Comparison of ENCODE assay signal across 26 cellular contexts in genomic region chr17:7512824-7513540, GRCh38. TPM values are rescaled to one million over a fixed set of nuclear protein-coding genes. Genes with fewer than 3 reads are reported as not detected.
"Had no signal": no experiment of that assay in that cellular context is flagged by ENCODE, and none has a peak within 500 bp of the region (broad histone marks: within the 10 kb centered on the region; RNA-seq: fewer than 3 reads in every experiment).

No MANE protein-coding gene starts in this region.

- H3K27ac Mint-ChIP-seq: activated CD4-positive, alpha-beta T cell treated with anti-CD3 and anti-CD28 coated beads, Interleukin-2, amount 10 ng/mL, durations not matched to agents 24 days and 14 days; activated CD8-positive, alpha-beta T cell treated with anti-CD3 and anti-CD28 coated beads, Interleukin-2, amount 10 ng/mL, durations not matched to agents 7 days and 5 days; activated naive CD8-positive, alpha-beta T cell; nephron; type B pancreatic cell had no signal

- H3K9me3 Mint-ChIP-seq: activated CD4-positive, alpha-beta T cell treated with anti-CD3 and anti-CD28 coated beads, Interleukin-2, amount 10 ng/mL, durations not matched to agents 24 days and 14 days; nephron; type B pancreatic cell had no signal

- H3K27me3 Mint-ChIP-seq: activated CD4-positive, alpha-beta T cell treated with anti-CD3 and anti-CD28 coated beads, Interleukin-2, amount 10 ng/mL, durations not matched to agents 24 days and 14 days; activated naive CD8-positive, alpha-beta T cell; type B pancreatic cell had no signal

- DNase-seq: activated CD4-positive, alpha-beta T cell treated with anti-CD3 and anti-CD28 coated beads, Interleukin-2, amount 10 ng/mL, durations not matched to agents 24 days and 14 days; activated CD4-positive, CD25-positive, alpha-beta regulatory T cell; activated CD8-positive, alpha-beta T cell treated with anti-CD3 and anti-CD28 coated beads, Interleukin-2, amount 10 ng/mL, durations not matched to agents 7 days and 5 days; activated gamma-delta T cell treated with Interleukin-2 at 50 U/mL for 16 hours; amygdala; body of pancreas; erythroblast; kidney; midbrain; nucleus accumbens; stimulated activated CD4-positive, alpha-beta T cell treated with anti-CD3 and anti-CD28 coated beads, Interleukin-12 subunit alpha, Interleukin-12 subunit beta, amount 100 ng/mL, for 4 hours; stimulated activated CD4-positive, alpha-beta T cell treated with anti-CD3 and anti-CD28 coated beads, Interleukin-1b, Interleukin-23, amount 100 ng/mL, for 48 hours; stimulated activated CD8-positive, alpha-beta memory T cell treated with anti-CD3 and anti-CD28 coated beads, Interleukin-4, amount 100 ng/mL, for 48 hours; stomach; T-helper 9 cell had no signal

- ATAC-seq: activated CD8-positive, alpha-beta T cell treated with anti-CD3 and anti-CD28 coated beads, Interleukin-2, amount 10 ng/mL, durations not matched to agents 7 days and 5 days; body of pancreas; left lobe of liver had no signal

- H3K4me3 Mint-ChIP-seq: activated CD4-positive, alpha-beta T cell treated with anti-CD3 and anti-CD28 coated beads, Interleukin-2, amount 10 ng/mL, durations not matched to agents 24 days and 14 days; activated CD8-positive, alpha-beta T cell treated with anti-CD3 and anti-CD28 coated beads, Interleukin-2, amount 10 ng/mL, durations not matched to agents 7 days and 5 days; activated naive CD8-positive, alpha-beta T cell; nephron; type B pancreatic cell had no signal

- FAIRE-seq: colon, frontal cortex, kidney had no signal

RNA-seq across cellular contexts. Expression of gene SLC35G6, which starts 31.7 kb away (rescaled TPM):
- total RNA-seq: activated CD4-positive, alpha-beta T cell treated with anti-CD3 and anti-CD28 coated beads, Interleukin-2, amount 10 ng/mL, durations not matched to agents 24 days and 14 days; activated CD8-positive, alpha-beta T cell treated with anti-CD3 and anti-CD28 coated beads, Interleukin-2, amount 10 ng/mL, durations not matched to agents 7 days and 5 days; body of pancreas; cardiac septum; frontal cortex; kidney; left lobe of liver; lung; posterior vena cava; SK-MEL-5; stomach; temporal lobe had no signal
